Comparison of ENCODE assay signal across 1 cellular context in genomic region chr18:79068946-79069791, GRCh38.
A peak's percentile ranks its signal among the peaks of the same experiment; 100 is the strongest.
TF ChIP-seq lines count a peak whose summit lies in the region.

Gene ATP9B, plus strand, starts transcription at chr18:79069394. Its CDS starts 17 bp downstream, at chr18:79069411.

TF ChIP-seq in K562, 482 proteins besides CTCF, POLR2A, EP300 and RAD21 (continued from another document and continues in another):
- TF ChIP-seq TSHZ1 (CRISPR knock-in tag; IDR thresholded peaks at IDR 0.05) (no peak), EP400 (IDR thresholded peaks at IDR 0.05) (peak; percentile 18; the same call in 1 of the 2 replicates), ZSCAN29 (IDR thresholded peaks at IDR 0.05) (peak; percentile 80; the same call in 1 of the 2 replicates), PPARD (CRISPR knock-in tag; IDR thresholded peaks at IDR 0.05) (no peak), PHB2 (IDR thresholded peaks at IDR 0.05; ENCODE audit: low read depth) (no peak), AFF1 (IDR thresholded peaks at IDR 0.05; ENCODE audit: low read depth in 1 of 2, partially characterized antibody in 2 of 2) (no peak), TFAM (CRISPR knock-in tag; conservative IDR thresholded peaks at IDR 0.05) (no peak), PCBP1 (IDR thresholded peaks at IDR 0.05; ENCODE audit: low read depth, low read length, poor library complexity, severe bottlenecking) (peak; percentile 69), FOXK1 (CRISPR knock-in tag; IDR thresholded peaks at IDR 0.05; ENCODE audit: borderline replicate concordance) (no peak), HOXB6 (CRISPR knock-in tag; IDR thresholded peaks at IDR 0.05; ENCODE audit: borderline replicate concordance) (no peak), SIX5 (IDR thresholded peaks at IDR 0.05; ENCODE audit: borderline replicate concordance in 1 of 2, insufficient read depth in 1 of 2, low read depth in 1 of 2, low read length in 2 of 2) (no peak), NONO (IDR thresholded peaks at IDR 0.05; ENCODE audit: low read depth in 2 of 2, low read length in 1 of 2) (peak; percentile 39 to 67; a peak in 2 of 4 replicates), ARID3A (IDR thresholded peaks at IDR 0.05; ENCODE audit: borderline replicate concordance, low read depth, low read length) (no peak), ZNF699 (CRISPR knock-in tag; IDR thresholded peaks at IDR 0.05; ENCODE audit: insufficient replicate concordance) (no peak), PKNOX1 (IDR thresholded peaks at IDR 0.05) (no peak), MYBL2 (IDR thresholded peaks at IDR 0.05; ENCODE audit: low read depth) (no peak), MYBL2 (CRISPR knock-in tag; IDR thresholded peaks at IDR 0.05; ENCODE audit: borderline replicate concordance) (no peak), ARID4B (CRISPR knock-in tag; IDR thresholded peaks at IDR 0.05) (0 out of 2 replicates have a peak, but pooled peaks have one; percentile 61), MAFF (IDR thresholded peaks at IDR 0.05; ENCODE audit: low read length) (no peak), ZNF324 (CRISPR knock-in tag; IDR thresholded peaks at IDR 0.05) (no peak), CREB3 (tag; conservative IDR thresholded peaks at IDR 0.05; ENCODE audit: low read depth) (no peak; the same call in 1 of the 2 replicates), MTA3 (IDR thresholded peaks at IDR 0.05; ENCODE audit: borderline replicate concordance) (peak; percentile 96), ZNF609 (CRISPR knock-in tag; IDR thresholded peaks at IDR 0.05; ENCODE audit: borderline replicate concordance) (no peak), GABPB1 (CRISPR knock-in tag; IDR thresholded peaks at IDR 0.05) (peak; percentile 79), ZNF224 (CRISPR knock-in tag; IDR thresholded peaks at IDR 0.05) (no peak), ZFPM2 (CRISPR knock-in tag; IDR thresholded peaks at IDR 0.05) (no peak), ZNF133 (CRISPR knock-in tag; IDR thresholded peaks at IDR 0.05) (no peak), SFPQ (IDR thresholded peaks at IDR 0.05; ENCODE audit: low read depth, low read length) (no peak)
